Comparison of ENCODE assay signal across 27 cellular contexts in the genomic region with DNA sequence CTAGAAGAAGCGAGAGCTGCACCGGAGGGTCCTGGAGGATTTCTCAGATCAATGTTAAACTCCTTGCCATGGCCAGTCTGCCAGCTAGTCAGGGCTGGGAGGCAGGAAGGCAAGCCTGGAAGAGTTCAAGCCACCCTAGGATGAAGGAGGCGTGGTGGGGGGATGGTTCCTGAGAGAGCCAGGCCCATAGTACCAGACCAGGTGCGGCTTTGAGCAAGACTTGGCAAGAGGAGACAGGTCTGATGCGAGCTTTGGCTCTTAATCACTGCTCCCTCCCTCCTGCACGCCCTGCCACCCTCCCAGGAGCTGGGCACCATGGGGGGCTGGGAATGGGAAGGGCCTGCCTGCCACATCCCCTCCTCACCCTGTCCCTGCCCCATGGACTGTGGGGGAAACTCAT. TPM values are rescaled to one million over a fixed set of nuclear protein-coding genes. Genes with fewer than 3 reads are reported as not detected.
DNase-seq lines count a peak whose midpoint lies in the region; ATAC-seq and TF ChIP-seq lines count a peak whose summit lies in the region.
"Had no signal": no experiment of that assay in that cellular context is flagged by ENCODE, and none has a peak within 500 bp of the region (broad histone marks: within the 10 kb centered on the region; RNA-seq: fewer than 3 reads in every experiment).

No MANE protein-coding gene starts in this region.

- DNase-seq in G401 (ENCODE audit: low spot score) (peak; percentile 1), NCI-H1092 treated with DMSO at 0.1 percent for 48 hours (lab: John Stamatoyannopoulos, UW) (peak; percentile 28), mucosa of gallbladder (ENCODE audit: low spot score) (peak; percentile 45), RKO (ENCODE audit: low spot score) (no peak)
- no peak for DNase-seq in naive thymus-derived CD8-positive, alpha-beta T cell
- DNase-seq: activated CD4-positive, alpha-beta T cell treated with anti-CD3 and anti-CD28 coated beads for 1 hour; activated CD8-positive, alpha-beta T cell treated with anti-CD3 and anti-CD28 coated beads, Interleukin-2, amount 10 ng/mL, durations not matched to agents 7 days and 5 days; activated effector memory CD4-positive, alpha-beta T cell treated with anti-CD3 and anti-CD28 coated beads, Interleukin-2, amount 50 U/mL, for 16 hours; activated naive CD8-positive, alpha-beta T cell treated with anti-CD3 and anti-CD28 coated beads for 36 hours; activated T-cell treated with anti-CD3 and anti-CD28 coated beads, Interleukin-2, amount 50 U/mL, for 1 hour; DND-41; HCEC 1CT; left lung; mesendoderm; MG63; naive B cell; NCI-H1694; NCI-H2171; NCI-H774; SK-N-SH; stimulated activated CD8-positive, alpha-beta memory T cell treated with anti-CD3 and anti-CD28 coated beads, Interleukin-4, amount 100 ng/mL, for 48 hours; stomach; T-helper 2 cell; transverse colon had no signal

- ATAC-seq in naive thymus-derived CD8-positive, alpha-beta T cell: no peak
- ATAC-seq in GM18511 (IDR thresholded peaks at IDR 0.05; ENCODE audit: unreplicated experiment): no peak
- ATAC-seq: activated CD8-positive, alpha-beta T cell treated with anti-CD3 and anti-CD28 coated beads, Interleukin-2, amount 10 ng/mL, durations not matched to agents 7 days and 5 days; left lung had no signal

- in situ Hi-C loops in G401 (cut with HindIII; ENCODE audit: low sequenced_read_pairs): no loop called here

- no peaks in the 10 kb centered on the region for H3K36me3 Mint-ChIP-seq in brain
- no peaks in the 10 kb centered on the region for H3K36me3 Mint-ChIP-seq in naive thymus-derived CD8-positive, alpha-beta T cell
- H3K36me3 Mint-ChIP-seq: activated naive CD8-positive, alpha-beta T cell treated with anti-CD3 and anti-CD28 coated beads for 36 hours; naive B cell had no signal

- POLR2A ChIA-PET in naive thymus-derived CD8-positive, alpha-beta T cell (lab: Charles Lee): no interaction called here

- no peak overlapping the region for H3K4me3 Mint-ChIP-seq in brain
- H3K4me3 Mint-ChIP-seq in naive thymus-derived CD8-positive, alpha-beta T cell: no peak overlapping the region
- H3K4me3 Mint-ChIP-seq: activated CD8-positive, alpha-beta T cell treated with anti-CD3 and anti-CD28 coated beads, Interleukin-2, amount 10 ng/mL, durations not matched to agents 7 days and 5 days; activated naive CD8-positive, alpha-beta T cell treated with anti-CD3 and anti-CD28 coated beads for 36 hours; central memory CD8-positive, alpha-beta T cell; naive B cell had no signal

- no peak for TF ChIP-seq CTCF in brain (conservative IDR thresholded peaks at IDR 0.05)

- peaks cover 88% of the 10 kb centered on the region for H3K4me1 Mint-ChIP-seq in brain
- H3K4me1 Mint-ChIP-seq in naive thymus-derived CD8-positive, alpha-beta T cell: no peaks in the 10 kb centered on the region
- H3K4me1 Mint-ChIP-seq: activated naive CD8-positive, alpha-beta T cell treated with anti-CD3 and anti-CD28 coated beads for 36 hours; central memory CD8-positive, alpha-beta T cell; naive B cell had no signal

- H3K27ac Mint-ChIP-seq in brain: peak overlapping the region in 4 of 5 experiments; percentile 54 to 90 (median 74)
- H3K27ac Mint-ChIP-seq in naive thymus-derived CD8-positive, alpha-beta T cell: no peak overlapping the region
- H3K27ac Mint-ChIP-seq: activated CD8-positive, alpha-beta T cell treated with anti-CD3 and anti-CD28 coated beads, Interleukin-2, amount 10 ng/mL, durations not matched to agents 7 days and 5 days; activated naive CD8-positive, alpha-beta T cell treated with anti-CD3 and anti-CD28 coated beads for 36 hours; naive B cell had no signal

- H3K9me3 Mint-ChIP-seq in brain: no peaks in the 10 kb centered on the region
- no peaks in the 10 kb centered on the region for H3K9me3 Mint-ChIP-seq in naive thymus-derived CD8-positive, alpha-beta T cell
- H3K9me3 Mint-ChIP-seq: activated naive CD8-positive, alpha-beta T cell treated with anti-CD3 and anti-CD28 coated beads for 36 hours; central memory CD8-positive, alpha-beta T cell; naive B cell had no signal

- H3K27me3 Mint-ChIP-seq in brain: peaks cover 3% of the 10 kb centered on the region
- H3K27me3 Mint-ChIP-seq in naive thymus-derived CD8-positive, alpha-beta T cell: no peaks in the 10 kb centered on the region
- H3K27me3 Mint-ChIP-seq: activated naive CD8-positive, alpha-beta T cell treated with anti-CD3 and anti-CD28 coated beads for 36 hours; central memory CD8-positive, alpha-beta T cell had no signal

RNA-seq across cellular contexts. Expression of gene EFNB1, which starts 50.2 kb away (rescaled TPM):
- total RNA-seq in G401 (2014; rRNA removed; shearing (Covaris generic)): 9.2 and 11.2 TPM in 2 replicates
- 21.3 TPM for polyA plus RNA-seq in brain (ENCODE audit: insufficient read depth, low read depth, low replicate concordance)
- total RNA-seq in mucosa of gallbladder: 134 TPM
- 1 to 10 TPM; 3.8 to 4.3 TPM for total RNA-seq in naive thymus-derived CD8-positive, alpha-beta T cell
- 1 to 10 TPM; 2.8 to 3.6 (median 3.2) TPM for polyA plus RNA-seq in naive thymus-derived CD8-positive, alpha-beta T cell

Comparison
In these comparisons a context has a peak if more than half of its experiments do, and no peak if none do; other contexts are left out.
1. DNase-seq: peak in G401 (single experiment), NCI-H1092 treated with DMSO at 0.1 percent for 48 hours (single experiment) and mucosa of gallbladder (single experiment); none in RKO (single experiment) and naive thymus-derived CD8-positive, alpha-beta T cell (0 of 10).
2. H3K27ac Mint-ChIP-seq: peak in brain (4 of 5); none in naive thymus-derived CD8-positive, alpha-beta T cell (0 of 10).
3. RNA of gene EFNB1, which starts 50.2 kb away (total RNA-seq): 134 TPM in mucosa of gallbladder (single experiment); 9.2 to 11.2 TPM in G401 and 3.8 to 4.3 TPM in naive thymus-derived CD8-positive, alpha-beta T cell; every median in the first group is over 10 times any median in the second.